Comparison of ENCODE assay signal across 23 cellular contexts in the genomic region with DNA sequence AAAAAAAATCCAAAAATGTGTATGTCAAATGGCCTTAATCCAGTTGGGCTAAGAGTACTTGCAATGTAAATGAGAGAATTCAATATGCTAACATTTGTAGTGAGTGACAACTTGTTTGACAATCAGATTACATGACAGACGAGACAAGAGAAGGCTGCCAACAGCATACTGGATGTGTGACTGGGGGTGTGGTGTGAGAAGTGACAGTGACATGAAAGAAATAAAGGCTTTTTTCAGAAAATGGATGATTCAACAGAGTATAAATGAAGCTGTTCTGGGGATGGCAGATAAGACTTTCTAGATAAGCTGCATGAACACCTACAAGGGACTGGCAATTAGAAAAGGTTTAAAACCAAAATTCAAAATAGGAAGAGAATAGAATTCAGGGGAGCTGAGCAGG.
DNase-seq lines count a peak whose midpoint lies in the region; ATAC-seq, FAIRE-seq and TF ChIP-seq lines count a peak whose summit lies in the region.
"Had no signal": no experiment of that assay in that cellular context is flagged by ENCODE, and none has a peak within 500 bp of the region (broad histone marks: within the 10 kb centered on the region; RNA-seq: fewer than 3 reads in every experiment).

No MANE protein-coding gene starts in this region.

- H4K20me1 ChIP-seq in K562 (replicated peaks; ENCODE audit: control insufficient read depth, insufficient read depth, low read length): no peaks in the 10 kb centered on the region
- H4K20me1 ChIP-seq in neural cell (ENCODE audit: insufficient read depth): no peaks in the 10 kb centered on the region
- no peaks in the 10 kb centered on the region for H4K20me1 ChIP-seq in MM.1S (ENCODE audit: insufficient read depth, low read length)
- H4K20me1 ChIP-seq: BLaER1 had no signal

- H3K4me3 ChIP-seq in K562 (no peak overlapping the region), neural cell (ENCODE audit: low read length) (no peak overlapping the region), MM.1S (ENCODE audit: low read length) (no peak overlapping the region)
- H3K4me3 ChIP-seq: BLaER1, GM12878 had no signal

- BruUV-seq in K562 (replicated peaks; lab: Mats Ljungman, UMichigan): no TSS peak

- no peaks in the 10 kb centered on the region for H3K9me3 ChIP-seq in K562 (replicated peaks; ENCODE audit: control insufficient read depth, insufficient read depth, low read depth, low read length)
- H3K9me3 ChIP-seq in neural cell (ENCODE audit: low read length): no peaks in the 10 kb centered on the region
- no peaks in the 10 kb centered on the region for H3K9me3 ChIP-seq in MM.1S (replicated peaks; ENCODE audit: insufficient read depth, low read length)
- H3K9me3 ChIP-seq: BE2C, BLaER1 had no signal

- no peak overlapping the region for H3K27ac ChIP-seq in K562 (ENCODE audit: extremely low read depth, low read depth, low read length)
- H3K27ac ChIP-seq in neural cell (ENCODE audit: low read length): peak overlapping the region; percentile 33
- H3K27ac ChIP-seq in MM.1S (ENCODE audit: low read length): no peak overlapping the region
- H3K27ac ChIP-seq: BLaER1 had no signal

- intact Hi-C loops in K562 (cut with micrococcal nuclease): no loop called here
- intact Hi-C loops in sciatic nerve (cut with DNase I): no loop called here

- TF ChIP-seq CTCF in K562 (IDR thresholded peaks at IDR 0.05 in 2 of 3, conservative IDR thresholded peaks at IDR 0.05 in 1 of 3; ENCODE audit: insufficient read depth in 2 of 3, low read depth in 1 of 3, low read length in 3 of 3) (no peak), neural cell (IDR thresholded peaks at IDR 0.05; ENCODE audit: poor library complexity, severe bottlenecking) (no peak), MM.1S (IDR thresholded peaks at IDR 0.05; ENCODE audit: low read length) (no peak)

- POLR2A ChIA-PET in K562 (lab: Yijun Ruan, JAX): no interaction called here

- ATAC-seq in K562 (peak; percentile 35), sciatic nerve (no peak)
- ATAC-seq: GM12878 had no signal

- peak in 53 of 76 experiments; percentile 1 to 73 (median 26) for DNase-seq in HUDEP-2 (lab: John Stamatoyannopoulos, UW; ENCODE audit: unreplicated experiment in 76 of 76)
- DNase-seq in OCI-M1 (lab: John Stamatoyannopoulos, UW): peak; percentile 51
- DNase-seq in K562 (ENCODE audit: extremely low read depth in 1 of 4, low spot score in 3 of 4): peak in 2 of 4 experiments; percentile 24 to 31
- no peak for DNase-seq in G401 (ENCODE audit: low spot score)
- DNase-seq in MM.1S: no peak
- no peak for DNase-seq in dedifferentiated amniotic fluid mesenchymal stem cell (ENCODE audit: extremely low spot score)
- no peak for DNase-seq in sciatic nerve (ENCODE audit: low spot score)
- DNase-seq: 8988T; ACHN; BE2C; C1 segment of cervical spinal cord; CD4-positive, alpha-beta memory T cell; CD4-positive, CD25-positive, alpha-beta regulatory T cell; CD8-positive, alpha-beta memory T cell; COR-L47; DMS79 treated with DMSO at 0.1 percent for 48 hours; GDM1 had no signal

- peak overlapping the region; percentile 33; the same call in 1 of the 2 replicates for H3K4me2 ChIP-seq in K562 (ENCODE audit: insufficient read depth, low read length)
- H3K4me2 ChIP-seq in neural cell (ENCODE audit: low read length): no peak overlapping the region
- no peak overlapping the region for H3K4me2 ChIP-seq in MM.1S (ENCODE audit: low read depth, low read length)
- H3K4me2 ChIP-seq: BLaER1 had no signal

- H3K9me2 ChIP-seq in neural cell (ENCODE audit: insufficient read depth, low read length) (no peaks in the 10 kb centered on the region), MM.1S (replicated peaks; ENCODE audit: insufficient read depth, low read length) (no peaks in the 10 kb centered on the region)

- in situ Hi-C loops in K562 (cut with MboI) (no loop called here), G401 (cut with HindIII; ENCODE audit: low sequenced_read_pairs) (no loop called here)

- H3K79me2 ChIP-seq in K562 (ENCODE audit: control insufficient read depth, insufficient read depth, low read length) (no peaks in the 10 kb centered on the region), neural cell (replicated peaks; ENCODE audit: insufficient read depth, low read length) (no peaks in the 10 kb centered on the region), MM.1S (ENCODE audit: low read length) (no peaks in the 10 kb centered on the region)

- H3K27me3 ChIP-seq in K562 (ENCODE audit: control insufficient read depth in 2 of 2, insufficient read depth in 2 of 2, low read length in 2 of 2) (no peaks in the 10 kb centered on the region), neural cell (ENCODE audit: insufficient read depth, low read depth, low read length) (no peaks in the 10 kb centered on the region), MM.1S (replicated peaks; ENCODE audit: insufficient read depth, low read length) (no peaks in the 10 kb centered on the region)
- H3K27me3 ChIP-seq: BE2C, BLaER1 had no signal

- no peaks in the 10 kb centered on the region for H3F3A ChIP-seq in neural cell (ENCODE audit: insufficient read depth, low read length, poor library complexity, severe bottlenecking)
- no peaks in the 10 kb centered on the region for H3F3A ChIP-seq in MM.1S (ENCODE audit: insufficient read depth, low read length)

- CTCF ChIA-PET in K562 (lab: Yijun Ruan, JAX; ENCODE audit: low intra/inter-chr PET ratio): no interaction called here

- H2AFZ ChIP-seq in K562 (ENCODE audit: low read depth, low read length): no peak overlapping the region
- no peak overlapping the region for H2AFZ ChIP-seq in neural cell (ENCODE audit: low read depth, low read length)
- no peak overlapping the region for H2AFZ ChIP-seq in MM.1S (ENCODE audit: low read length)

- TF ChIP-seq RAD21 in K562 (CRISPR knock-in tag; conservative IDR thresholded peaks at IDR 0.05 in 1 of 2, IDR thresholded peaks at IDR 0.05 in 1 of 2) (no peak), neural cell (conservative IDR thresholded peaks at IDR 0.05) (no peak)

- no peak for TF ChIP-seq POLR2A in K562 (conservative IDR thresholded peaks at IDR 0.05)

- H3K36me3 ChIP-seq in K562 (ENCODE audit: control insufficient read depth, insufficient read depth, low read length) (no peaks in the 10 kb centered on the region), neural cell (ENCODE audit: insufficient read depth, low read length) (no peaks in the 10 kb centered on the region), MM.1S (replicated peaks; ENCODE audit: insufficient read depth, low read length) (no peaks in the 10 kb centered on the region)
- H3K36me3 ChIP-seq: BE2C, BLaER1 had no signal

- no peaks in the 10 kb centered on the region for H3K9me1 ChIP-seq in K562 (ENCODE audit: control insufficient read depth, insufficient read depth, low read length)

- H3K4me1 ChIP-seq in K562 (replicated peaks in 1 of 2; ENCODE audit: control insufficient read depth in 2 of 2, insufficient read depth in 2 of 2, low read length in 2 of 2): peaks cover 3 to 7% of the 10 kb centered on the region in 2 experiments; a peak in 3 of 5 replicates
- H3K4me1 ChIP-seq in MM.1S (ENCODE audit: low read length): no peaks in the 10 kb centered on the region
- H3K4me1 ChIP-seq: BE2C, BLaER1 had no signal

- TF ChIP-seq EP300 in K562 (IDR thresholded peaks at IDR 0.05; ENCODE audit: low read length) (peak; percentile 21; the same call in 1 of the 2 replicates), neural cell (conservative IDR thresholded peaks at IDR 0.05; ENCODE audit: poor library complexity, severe bottlenecking) (peak; percentile 100)

- WGBS in K562 (ENCODE audit: insufficient coverage, low coverage, missing lambda C conversion rate): 0% methylated on average over 1 of the region's 1 CpG

- H3K9ac ChIP-seq in K562 (ENCODE audit: insufficient read depth in 1 of 2, low read depth in 2 of 2, low read length in 2 of 2) (no peak overlapping the region), neural cell (ENCODE audit: low read length) (no peak overlapping the region), MM.1S (ENCODE audit: low read length) (no peak overlapping the region)
- H3K9ac ChIP-seq: BLaER1 had no signal

- peak; percentile 40 for FAIRE-seq in K562 (lab: Jason Lieb, UNC)
- FAIRE-seq: A204.1, GM12878, GM12892, GM18507 had no signal

TF ChIP-seq in K562, 482 proteins besides CTCF, POLR2A, EP300 and RAD21 (continues in another document):
- TF ChIP-seq ARHGAP35 (IDR thresholded peaks at IDR 0.05; ENCODE audit: partially characterized antibody) (peak; percentile 56), CBFA2T3 (IDR thresholded peaks at IDR 0.05) (peak; percentile 36), ZNF780A (CRISPR knock-in tag; IDR thresholded peaks at IDR 0.05) (no peak), SIRT6 (IDR thresholded peaks at IDR 0.05; ENCODE audit: low read depth, low read length) (no peak), MEIS2 (IDR thresholded peaks at IDR 0.05; ENCODE audit: partially characterized antibody) (peak; percentile 88), SMARCA4 (IDR thresholded peaks at IDR 0.05) (peak; percentile 26; the same call in 1 of the 2 replicates), U2AF2 (optimal IDR thresholded peaks at IDR 0.05; ENCODE audit: low read depth, low read length) (no peak), ARID1B (IDR thresholded peaks at IDR 0.05) (peak; percentile 73)

TF ChIP-seq in neural cell, 6 proteins besides CTCF, POLR2A, EP300 and RAD21 (continues in another document):
- TF ChIP-seq MXI1 (conservative IDR thresholded peaks at IDR 0.05; ENCODE audit: poor library complexity, severe bottlenecking): no peak
- no peak for TF ChIP-seq REST (IDR thresholded peaks at IDR 0.05; ENCODE audit: borderline replicate concordance)
- TF ChIP-seq TAF1 (IDR thresholded peaks at IDR 0.05; ENCODE audit: low read depth): no peak

Comparison
In these comparisons a context has a peak if more than half of its experiments do, and no peak if none do; other contexts are left out.
1. DNase-seq: peak in HUDEP-2 (53 of 76) and OCI-M1 (single experiment); none in G401 (single experiment), MM.1S (single experiment), dedifferentiated amniotic fluid mesenchymal stem cell (single experiment) and sciatic nerve (single experiment).